ENCODE assay signal across 8 cellular contexts in genomic region chr19:1864480-1865171, GRCh38. TPM values are rescaled to one million over a fixed set of nuclear protein-coding genes. Genes with fewer than 3 reads are reported as not detected.
DNase-seq lines count a peak whose midpoint lies in the region; TF ChIP-seq lines count a peak whose summit lies in the region.

No MANE protein-coding gene starts in this region.

- peak; percentile 90 for TF ChIP-seq CTCF in colonic mucosa (IDR thresholded peaks at IDR 0.05)

- H3K9me3 Mint-ChIP-seq in IgD-negative memory B cell, result no peaks in the 10 kb centered on the region

- H3K9me3 ChIP-seq in colonic mucosa, result no peaks in the 10 kb centered on the region

- peak overlapping the region; percentile 91 for H3K27ac ChIP-seq in colonic mucosa

- no peaks in the 10 kb centered on the region for H3K27me3 ChIP-seq in colonic mucosa

- H3K36me3 ChIP-seq in colonic mucosa, result no peaks in the 10 kb centered on the region

- intact Hi-C loops in colonic mucosa (cut with DNase I), result no loop called here

- peaks cover 9 to 17% (median 12%) of the 10 kb centered on the region in 3 donors for H3K4me1 Mint-ChIP-seq in IgD-negative memory B cell

- H3K4me3 Mint-ChIP-seq in IgD-negative memory B cell, result peak overlapping the region; percentile 82 to 97 (median 91)

- DNase-seq in CD1c-positive myeloid dendritic cell (ENCODE audit: extremely low spot score) (peak; percentile 78), GM19238 (ENCODE audit: insufficient read length, low spot score) (peak; percentile 93), UCSD-AML1 (lab: John Stamatoyannopoulos, UW; ENCODE audit: unreplicated experiment) (peak; percentile 80), colonic mucosa (peak; percentile 75), left kidney (ENCODE audit: low read depth, low spot score) (peak; percentile 80), NCI-H2081 treated with DMSO at 0.1 percent for 48 hours (lab: John Stamatoyannopoulos, UW) (no peak)
- peak; percentile 56 to 65 for DNase-seq in stimulated activated CD4-positive, alpha-beta T cell treated with anti-CD3 and anti-CD28 coated beads, Interleukin-4, amount 100 ng/mL, for 4 hours

- H3K27ac Mint-ChIP-seq in IgD-negative memory B cell, result peak overlapping the region; percentile 80 to 94 (median 92)

- peak overlapping the region; percentile 72 for H3K4me3 ChIP-seq in colonic mucosa

- no peaks in the 10 kb centered on the region for H3K36me3 Mint-ChIP-seq in IgD-negative memory B cell

- peak overlapping the region; percentile 53 to 54 for H3K9ac ChIP-seq in colonic mucosa (ENCODE audit: low read depth in 2 of 2, low read length in 2 of 2)

- H3K4me1 ChIP-seq in colonic mucosa, result peaks cover 21% of the 10 kb centered on the region

- no peaks in the 10 kb centered on the region for H3K27me3 Mint-ChIP-seq in IgD-negative memory B cell

RNA-seq across cellular contexts. Expression of gene KLF16, which starts 1.2 kb away (rescaled TPM):
- polyA plus RNA-seq in IgD-negative memory B cell, result 1.8 TPM
- 10 to 100 TPM; 31.1 to 34.8 TPM for total RNA-seq in colonic mucosa

RNA-seq across cellular contexts. Expression of gene REXO1, which starts 16.3 kb away (rescaled TPM):
- polyA plus RNA-seq in IgD-negative memory B cell, result 13.7 TPM
- 10 to 100 TPM; 42.0 to 51.7 TPM for total RNA-seq in colonic mucosa

RNA-seq across cellular contexts. Expression of gene ABHD17A, which starts 20.7 kb away (rescaled TPM):
- 107 TPM for polyA plus RNA-seq in IgD-negative memory B cell
- total RNA-seq in colonic mucosa, result 10 to 100 TPM; 53.3 to 78.5 TPM

RNA-seq across cellular contexts. Expression of gene ADAT3, which starts 40.6 kb away (rescaled TPM):
- 7.4 TPM for polyA plus RNA-seq in IgD-negative memory B cell
- 10 to 100 TPM; 14.2 to 24.7 TPM for total RNA-seq in colonic mucosa

RNA-seq across cellular contexts. Expression of gene SCAMP4, which starts 40.6 kb away (rescaled TPM):
- polyA plus RNA-seq in IgD-negative memory B cell, result 43.1 TPM
- 10 to 100 TPM; 57.4 to 91.8 TPM for total RNA-seq in colonic mucosa
